1 cellular context compared by ENCODE assay signal in genomic region chr9:99197987-99198386, GRCh38.
TF ChIP-seq lines count a peak whose summit lies in the region.

No MANE protein-coding gene starts in this region.

TF ChIP-seq in HepG2, 621 proteins besides CTCF, POLR2A, EP300 and RAD21 (continued from another document):
- TF ChIP-seq ZNF703 (CRISPR knock-in tag; IDR thresholded peaks at IDR 0.05; ENCODE audit: borderline replicate concordance) (no peak), ZNF281 (CRISPR knock-in tag; IDR thresholded peaks at IDR 0.05; ENCODE audit: borderline replicate concordance) (no peak), POLR2AphosphoS5 (IDR thresholded peaks at IDR 0.05; ENCODE audit: low read depth, low read length) (no peak), ZNF224 (CRISPR knock-in tag; IDR thresholded peaks at IDR 0.05) (no peak), HIVEP1 (CRISPR knock-in tag; IDR thresholded peaks at IDR 0.05) (no peak), THAP11 (CRISPR knock-in tag; IDR thresholded peaks at IDR 0.05) (no peak), MZF1 (CRISPR knock-in tag; IDR thresholded peaks at IDR 0.05; ENCODE audit: borderline replicate concordance) (no peak), ZBTB37 (CRISPR knock-in tag; IDR thresholded peaks at IDR 0.05) (no peak), MLX (CRISPR knock-in tag; IDR thresholded peaks at IDR 0.05) (no peak), NR2F1 (CRISPR knock-in tag; IDR thresholded peaks at IDR 0.05) (no peak)
